Comparison of ENCODE assay signal across 1 cellular context in genomic region chr4:10108818-10109783, GRCh38.
TF ChIP-seq lines count a peak whose summit lies in the region.

No MANE protein-coding gene starts in this region.

TF ChIP-seq in HCT116, 20 proteins besides CTCF, POLR2A, EP300 and RAD21 (continued from another document):
- TF ChIP-seq JUND (IDR thresholded peaks at IDR 0.05) = peak; percentile 49; the same call in 1 of the 2 replicates
TF ChIP-seq in HCT116: peak in this region for 5.
